9 cellular contexts compared by ENCODE assay signal in the genomic region with DNA sequence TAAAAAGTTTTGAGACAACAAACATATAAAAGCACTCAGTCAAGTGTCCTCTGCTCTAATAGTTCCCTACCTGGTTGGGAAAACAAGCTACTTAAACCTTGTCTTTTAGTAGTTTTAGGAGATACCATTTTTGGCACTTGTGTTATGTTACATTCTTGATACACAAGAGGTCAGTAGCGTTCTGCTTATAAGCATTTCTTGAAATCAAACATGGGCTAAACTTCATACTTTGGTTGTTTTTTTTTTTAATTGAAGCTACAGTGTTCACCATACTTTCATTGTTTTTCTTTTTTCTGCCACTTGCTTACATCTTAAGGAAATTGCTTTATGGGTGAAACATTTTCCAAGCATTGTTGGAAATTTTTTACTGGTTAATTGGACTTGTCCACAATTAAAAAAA. TPM values are rescaled to one million over a fixed set of nuclear protein-coding genes. Genes with fewer than 3 reads are reported as not detected.
A peak's percentile ranks its signal among the peaks of the same experiment; 100 is the strongest.
DNase-seq lines count a peak whose midpoint lies in the region; ATAC-seq, FAIRE-seq and TF ChIP-seq lines count a peak whose summit lies in the region.
"Had no signal": no experiment of that assay in that cellular context is flagged by ENCODE, and none has a peak within 500 bp of the region (broad histone marks: within the 10 kb centered on the region; RNA-seq: fewer than 3 reads in every experiment).

No MANE protein-coding gene starts in this region.

- ATAC-seq in HepG2 = no peak
- ATAC-seq in HG02642 (IDR thresholded peaks at IDR 0.05; ENCODE audit: poor library complexity, unreplicated experiment) = no peak

- TF ChIP-seq EP300 in HepG2 (IDR thresholded peaks at IDR 0.05; ENCODE audit: low read depth in 2 of 2, low read length in 2 of 2) = no peak
- TF ChIP-seq EP300 in HepG2 (CRISPR knock-in tag; IDR thresholded peaks at IDR 0.05; ENCODE audit: borderline replicate concordance) = no peak

- H3K36me3 ChIP-seq in adrenal gland (replicated peaks in 1 of 2) (no peaks in the 10 kb centered on the region), HepG2 (replicated peaks in 1 of 2; ENCODE audit: control insufficient read depth in 1 of 2, insufficient read depth in 2 of 2, low read length in 2 of 2) (no peaks in the 10 kb centered on the region; a peak in 1 of 5 replicates)

- no peak for FAIRE-seq in HepG2 (lab: Jason Lieb, UNC)

- DNase-seq in NCI-H1417 (lab: John Stamatoyannopoulos, UW) (peak in 2 of 3 experiments; percentile 46 to 73), NCI-H1417 treated with DMSO at 0.1 percent for 48 hours (lab: John Stamatoyannopoulos, UW) (no peak), NAMALWA (ENCODE audit: low spot score) (peak; percentile 83), adrenal gland (no peak), HepG2 (ENCODE audit: low spot score) (peak; percentile 13)
- DNase-seq in stimulated activated CD4-positive, alpha-beta T cell treated with anti-CD3 and anti-CD28 coated beads, Interleukin-2, amount 100 ng/mL, for 24 hours = no peak
- DNase-seq in activated effector memory CD4-positive, alpha-beta T cell treated with Interleukin-2 at 50 U/mL for 16 hours = no peak

- H3K79me2 ChIP-seq in HepG2 (ENCODE audit: insufficient read depth, low read length) = no peaks in the 10 kb centered on the region

- H3K4me1 ChIP-seq in adrenal gland (replicated peaks in 1 of 2) (no peaks in the 10 kb centered on the region), HepG2 (ENCODE audit: insufficient read depth, low read length) (no peaks in the 10 kb centered on the region)

- H2AFZ ChIP-seq in HepG2 (ENCODE audit: low read length) = no peak overlapping the region

- in situ Hi-C loops in HepG2 (cut with HindIII; ENCODE audit: extremely low pct_ligation_motif_present, low pct_unique_long_range_greater_than_20kb) = loop anchor here (25.0 kb wide), 1 partner anchor 561 kb away; a partner anchor contains a TSS

- BruUV-seq in HepG2 (replicated peaks; lab: Mats Ljungman, UMichigan) = no TSS peak

- no peak for TF ChIP-seq POLR2A in adrenal gland (IDR thresholded peaks at IDR 0.05)
- TF ChIP-seq POLR2A in HepG2 (IDR thresholded peaks at IDR 0.05; ENCODE audit: insufficient read depth in 1 of 2, low read depth in 2 of 2, low read length in 2 of 2) = no peak

- no peak overlapping the region for H3K27ac ChIP-seq in adrenal gland
- no peak overlapping the region for H3K27ac ChIP-seq in HepG2 (ENCODE audit: extremely low read length, insufficient read depth, low read length)
- H3K27ac ChIP-seq: BLaER1 treated with 17β-estradiol and CSF1 and Interleukin-3, amounts not matched to agents 10 nM and 100 nM had no signal

- no peaks in the 10 kb centered on the region for H4K20me1 ChIP-seq in HepG2 (ENCODE audit: insufficient read depth, low read length)

- 30 to 52% (median 37%) methylated on average over 1 of the region's 1 CpG for WGBS in adrenal gland, 4 donors
- WGBS in HepG2 (ENCODE audit: low lambda C conversion rate) = 94% methylated on average over 1 of the region's 1 CpG

- H3K4me3 ChIP-seq in adrenal gland = no peak overlapping the region
- H3K4me3 ChIP-seq in HepG2 (replicated peaks in 1 of 3; ENCODE audit: insufficient read depth in 1 of 3, low read depth in 2 of 3, low read length in 3 of 3) = no peak overlapping the region
- H3K4me3 ChIP-seq: BLaER1 treated with 17β-estradiol and CSF1 and Interleukin-3, amounts not matched to agents 10 nM and 100 nM had no signal

- CTCF ChIA-PET in HepG2 (lab: Yijun Ruan, JAX; ENCODE audit: low intra/inter-chr PET ratio, low total read pairs) = interaction anchor here (1.8 kb wide), 1 partner anchor 565 kb away, joined by 10 read pairs; no protein-coding TSS in a partner anchor

- H3K4me2 ChIP-seq in HepG2 (ENCODE audit: low read depth, low read length) = no peak overlapping the region
- H3K4me2 ChIP-seq: BLaER1 treated with 17β-estradiol and CSF1 and Interleukin-3, amounts not matched to agents 10 nM and 100 nM had no signal

- H3K27me3 ChIP-seq in adrenal gland (no peaks in the 10 kb centered on the region), HepG2 (ENCODE audit: control insufficient read depth in 1 of 2, insufficient read depth in 2 of 2, low read length in 2 of 2) (no peaks in the 10 kb centered on the region)
- H3K27me3 ChIP-seq: BLaER1 treated with 17β-estradiol and CSF1 and Interleukin-3, amounts not matched to agents 10 nM and 100 nM had no signal

- POLR2A ChIA-PET in HepG2 (lab: Yijun Ruan, JAX) = no interaction called here

- intact Hi-C loops in adrenal gland (cut with DNase I) = loop anchor here in 1 of 2 donors (10.0 kb wide), 1 partner anchor 564 kb away; no protein-coding TSS in a partner anchor
- intact Hi-C loops in HepG2 (cut with micrococcal nuclease; ENCODE audit: unreplicated experiment) = loop anchor here (1.0 kb wide), 3 partner anchors 212 to 565 kb away; no protein-coding TSS in a partner anchor

- H3K9me3 ChIP-seq in adrenal gland (replicated peaks in 1 of 3) (no peaks in the 10 kb centered on the region), HepG2 (ENCODE audit: low read length) (no peaks in the 10 kb centered on the region)

- H3K9ac ChIP-seq in HepG2 (ENCODE audit: insufficient read depth, low read depth, low read length) = no peak overlapping the region
- H3K9ac ChIP-seq: BLaER1 treated with 17β-estradiol and CSF1 and Interleukin-3, amounts not matched to agents 10 nM and 100 nM had no signal

- TF ChIP-seq RAD21 in HepG2 (CRISPR knock-in tag; IDR thresholded peaks at IDR 0.05) = no peak

- TF ChIP-seq CTCF in adrenal gland (IDR thresholded peaks at IDR 0.05) = peak in 5 of 6 experiments; percentile 18 to 54 (median 46)
- peak; percentile 32; the same call in 1 of the 2 replicates for TF ChIP-seq CTCF in HepG2 (CRISPR knock-in tag; IDR thresholded peaks at IDR 0.05)

TF ChIP-seq in HepG2, 621 proteins besides CTCF, POLR2A, EP300 and RAD21:
- TF ChIP-seq CREM (IDR thresholded peaks at IDR 0.05) (no peak), CREM (CRISPR knock-in tag; IDR thresholded peaks at IDR 0.05) (no peak), STAG1 (CRISPR knock-in tag; IDR thresholded peaks at IDR 0.05) (peak; percentile 49)

RNA-seq across cellular contexts. Expression of a gene that starts 12.9 kb away (rescaled TPM):
- total RNA-seq in adrenal gland = 10 to 100 TPM in 7 of 8 donors, 1 to 10 TPM in 1; 6.6 to 25.7 (median 21.1) TPM
- polyA plus RNA-seq in adrenal gland = 10 to 100 TPM; 13.8 to 19.6 (median 19.0) TPM
- total RNA-seq in HepG2 (2016; rRNA removed; fragmentation: Illumina TruSeq; extraction: Trizol) = 14.5 and 29.8 TPM in 2 replicates
- total RNA-seq in HepG2 (2016; cell fraction: cytosol; rRNA removed; fragmentation: Illumina TruSeq; extraction: Trizol; ENCODE audit: low read depth) = 2.9 and 3.0 TPM in 2 replicates
- 16.2 and 30.5 TPM in 2 replicates for total RNA-seq in HepG2 (2016; cell fraction: insoluble cytoplasmic fraction; rRNA removed; fragmentation: Illumina TruSeq; extraction: Trizol)
- total RNA-seq in HepG2 (2016; cell fraction: membrane; rRNA removed; fragmentation: Illumina TruSeq; extraction: Trizol) = 5.1 and 6.3 TPM in 2 replicates
- total RNA-seq in HepG2 (2016; cell fraction: nucleus; rRNA removed; fragmentation: Illumina TruSeq; extraction: Trizol) = 42.6 and 49.6 TPM in 2 replicates
- polyA plus RNA-seq in HepG2 (2011; rRNA removed) = 16.8 and 19.9 TPM in 2 replicates
- 5.3 and 9.1 TPM in 2 replicates for polyA plus RNA-seq in HepG2 (2011; cell fraction: cytosol; rRNA removed)
- 36.6 and 48.1 TPM in 2 replicates for polyA plus RNA-seq in HepG2 (2011; cell fraction: nucleus; rRNA removed)
- polyA plus RNA-seq in HepG2 (2012) = 19.5 and 21.8 TPM in 2 replicates
- polyA plus RNA-seq in HepG2 (2016; cell fraction: cytosol; fragmentation: Illumina TruSeq; extraction: Trizol; ENCODE audit: low read depth) = 1.3 TPM in 2 replicates
- 10.3 and 10.5 TPM in 2 replicates for polyA plus RNA-seq in HepG2 (2016; cell fraction: insoluble cytoplasmic fraction; fragmentation: Illumina TruSeq; extraction: Trizol; ENCODE audit: low read depth)
- polyA plus RNA-seq in HepG2 (2016; cell fraction: membrane; fragmentation: Illumina TruSeq; extraction: Trizol; ENCODE audit: low read depth) = 3.1 and 3.3 TPM in 2 replicates
- 61.2 and 65.0 TPM in 2 replicates for polyA plus RNA-seq in HepG2 (2016; cell fraction: nucleus; fragmentation: Illumina TruSeq; extraction: Trizol; ENCODE audit: insufficient read depth, low read depth)
- polyA minus RNA-seq in HepG2 (2011; rRNA and poly(A)+ RNA removed; ENCODE audit: low replicate concordance) = 9.3 and 14.1 TPM in 2 replicates
- polyA minus RNA-seq in HepG2 (2011; cell fraction: cytosol; rRNA and poly(A)+ RNA removed) = 7.9 and 8.5 TPM in 2 replicates
- 72.9 and 78.7 TPM in 2 replicates for polyA minus RNA-seq in HepG2 (2011; cell fraction: nucleus; rRNA and poly(A)+ RNA removed)

RNA-seq across cellular contexts. Expression of a gene that starts 13.3 kb away (rescaled TPM):
- total RNA-seq in adrenal gland = 10 to 100 TPM in 7 of 8 donors, 1 to 10 TPM in 1; 7.8 to 31.4 (median 19.0) TPM
- polyA plus RNA-seq in adrenal gland = 10 to 100 TPM; 14.1 to 19.2 (median 17.8) TPM
- total RNA-seq in HepG2 (2016; rRNA removed; fragmentation: Illumina TruSeq; extraction: Trizol) = 11.4 and 15.2 TPM in 2 replicates
- 5.9 and 7.7 TPM in 2 replicates for total RNA-seq in HepG2 (2016; cell fraction: cytosol; rRNA removed; fragmentation: Illumina TruSeq; extraction: Trizol; ENCODE audit: low read depth)
- total RNA-seq in HepG2 (2016; cell fraction: insoluble cytoplasmic fraction; rRNA removed; fragmentation: Illumina TruSeq; extraction: Trizol) = 10.1 and 16.6 TPM in 2 replicates
- total RNA-seq in HepG2 (2016; cell fraction: membrane; rRNA removed; fragmentation: Illumina TruSeq; extraction: Trizol) = 13.1 and 15.7 TPM in 2 replicates
- 34.6 and 40.8 TPM in 2 replicates for total RNA-seq in HepG2 (2016; cell fraction: nucleus; rRNA removed; fragmentation: Illumina TruSeq; extraction: Trizol)
- 15.6 and 17.2 TPM in 2 replicates for polyA plus RNA-seq in HepG2 (2011; rRNA removed)
- 6.4 and 8.2 TPM in 2 replicates for polyA plus RNA-seq in HepG2 (2011; cell fraction: cytosol; rRNA removed)
- 29.8 and 29.9 TPM in 2 replicates for polyA plus RNA-seq in HepG2 (2011; cell fraction: nucleus; rRNA removed)
- 13.8 and 17.4 TPM in 2 replicates for polyA plus RNA-seq in HepG2 (2012)
- polyA plus RNA-seq in HepG2 (2016; cell fraction: cytosol; fragmentation: Illumina TruSeq; extraction: Trizol; ENCODE audit: low read depth) = 1.8 and 2.1 TPM in 2 replicates
- polyA plus RNA-seq in HepG2 (2016; cell fraction: insoluble cytoplasmic fraction; fragmentation: Illumina TruSeq; extraction: Trizol; ENCODE audit: low read depth) = 26.9 and 28.6 TPM in 2 replicates
- 9.7 TPM in 2 replicates for polyA plus RNA-seq in HepG2 (2016; cell fraction: membrane; fragmentation: Illumina TruSeq; extraction: Trizol; ENCODE audit: low read depth)
- polyA plus RNA-seq in HepG2 (2016; cell fraction: nucleus; fragmentation: Illumina TruSeq; extraction: Trizol; ENCODE audit: insufficient read depth, low read depth) = 40.7 and 53.5 TPM in 2 replicates
- 13.3 and 14.0 TPM in 2 replicates for polyA minus RNA-seq in HepG2 (2011; rRNA and poly(A)+ RNA removed; ENCODE audit: low replicate concordance)
- polyA minus RNA-seq in HepG2 (2011; cell fraction: cytosol; rRNA and poly(A)+ RNA removed) = 7.5 and 7.8 TPM in 2 replicates
- polyA minus RNA-seq in HepG2 (2011; cell fraction: nucleus; rRNA and poly(A)+ RNA removed) = 52.2 and 56.8 TPM in 2 replicates

Comparison
In these comparisons a context has a peak if more than half of its experiments do, and no peak if none do; other contexts are left out.
1. DNase-seq: peak in NCI-H1417 (2 of 3), NAMALWA (single experiment) and HepG2 (single experiment); none in NCI-H1417 treated with DMSO at 0.1 percent for 48 hours (single experiment), adrenal gland (0 of 7), stimulated activated CD4-positive, alpha-beta T cell treated with anti-CD3 and anti-CD28 coated beads, Interleukin-2, amount 100 ng/mL, for 24 hours (0 of 2) and activated effector memory CD4-positive, alpha-beta T cell treated with Interleukin-2 at 50 U/mL for 16 hours (single experiment).